In the genomic region with DNA sequence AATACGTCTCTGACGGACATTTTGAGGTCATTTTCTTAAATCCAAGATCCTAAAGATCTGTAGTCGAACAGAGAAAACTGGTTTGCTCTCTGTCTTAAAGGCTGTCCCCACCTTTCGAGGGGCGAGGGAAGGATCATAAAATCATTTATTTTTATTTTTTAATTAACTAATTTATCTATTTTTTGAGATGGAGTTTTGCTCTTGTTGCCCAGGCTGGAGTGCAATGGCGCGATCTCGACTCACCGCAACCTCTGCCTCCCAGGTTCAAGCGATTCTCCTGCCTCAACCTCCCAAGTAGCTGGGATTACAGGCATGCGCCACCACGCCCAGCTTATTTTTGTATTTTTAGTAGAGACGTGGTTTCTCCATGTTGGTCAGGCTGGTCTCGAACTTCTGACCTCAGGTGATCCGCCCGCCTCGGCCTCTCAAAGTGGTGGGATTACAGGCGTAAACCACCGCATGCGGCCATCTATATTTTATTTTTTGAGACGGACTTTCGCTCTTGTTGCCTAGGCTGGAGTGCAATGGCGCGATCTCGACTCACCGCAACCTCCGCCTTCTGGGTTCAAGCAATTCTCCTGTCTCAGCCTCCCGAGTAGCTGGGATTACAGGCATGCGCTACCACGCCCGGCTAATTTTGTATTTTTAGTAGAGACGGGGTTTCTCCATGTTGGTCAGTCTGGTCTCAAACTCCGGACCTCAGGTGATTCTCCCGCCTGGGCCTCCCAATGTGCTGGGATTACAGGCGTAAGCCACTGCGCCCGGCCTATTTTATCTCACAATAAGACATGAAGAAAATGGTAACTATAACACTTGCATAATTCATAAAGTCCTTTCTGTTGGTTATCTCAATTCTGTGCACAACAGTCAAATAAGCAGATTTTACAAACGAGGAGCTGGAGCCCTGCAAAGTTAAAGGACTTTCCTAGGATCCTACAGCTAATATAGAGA, we compare ENCODE assay signal across 6 cellular contexts. TPM values are rescaled to one million over a fixed set of nuclear protein-coding genes. Genes with fewer than 3 reads are reported as not detected.
A peak's percentile ranks its signal among the peaks of the same experiment; 100 is the strongest.
DNase-seq lines count a peak whose midpoint lies in the region; ATAC-seq and TF ChIP-seq lines count a peak whose summit lies in the region.
"Not testable (repeated sequence)": the region's sequence is repeated elsewhere in the genome, so short reads cannot be mapped to it uniquely, and the experiment has no call there.

No MANE protein-coding gene starts in this region.

- H3K27ac ChIP-seq in GM23338 (ENCODE audit: low read depth) (peak overlapping the region; percentile 97), mammary epithelial cell (ENCODE audit: insufficient read depth, low read depth, low read length) (peak overlapping the region; percentile 78), right cardiac atrium (ENCODE audit: low read length) (peak overlapping the region; percentile 96), transverse colon (peak overlapping the region; percentile 93 to 99 (median 98))

- not testable (repeated sequence) for DNase-seq in GM23338 (ENCODE audit: low spot score); T-helper 17 cell; mammary epithelial cell; transverse colon
- DNase-seq in right cardiac atrium: peak in 1 of 3 donors; percentile 59

- in situ Hi-C loops in mammary epithelial cell (cut with MboI; ENCODE audit: low sequenced_read_pairs in 2 of 2): not testable (repeated sequence)
- in situ Hi-C loops in transverse colon (cut with MboI; ENCODE audit: low pct_ligation_motif_present in 1 of 4, low pct_unique_long_range_greater_than_20kb in 1 of 4, low sequenced_read_pairs in 3 of 4): loop anchor here in 1 of 4 donors (5.0 kb wide), 1 partner anchor 36 kb away; no protein-coding TSS in a partner anchor

- TSS peak; percentile 10 for BruUV-seq in mammary epithelial cell (replicated peaks; lab: Mats Ljungman, UMichigan)

- H3F3A ChIP-seq in GM23338 (replicated peaks; ENCODE audit: low read depth): peaks cover 23% of the 10 kb centered on the region

- H3K27ac Mint-ChIP-seq in GM23338: peak overlapping the region; percentile 100
- peak overlapping the region; percentile 97 for H3K27ac Mint-ChIP-seq in T-helper 17 cell

- H3K4me3 ChIP-seq in GM23338 (peak overlapping the region; percentile 55), mammary epithelial cell (replicated peaks in 1 of 3; ENCODE audit: insufficient read depth in 1 of 3, low read depth in 2 of 3, low read length in 3 of 3) (peak overlapping the region; percentile 28 to 50 (median 39)), right cardiac atrium (ENCODE audit: low read length) (peak overlapping the region; percentile 59), neuron (ENCODE audit: low read length) (peak overlapping the region; percentile 68), transverse colon (peak overlapping the region; percentile 3 to 55 (median 43))

- intact Hi-C loops in mammary epithelial cell (cut with micrococcal nuclease) (loop anchor here (1.0 kb wide), 2 partner anchors 23 to 31 kb away; no protein-coding TSS in a partner anchor), right cardiac atrium (cut with DNase I) (loop anchor here in 1 of 4 donors (2.0 kb wide), 1 partner anchor 23 kb away; no protein-coding TSS in a partner anchor), transverse colon (cut with DNase I; ENCODE audit: low total_unique reads) (loop anchor here (2.0 kb wide), 1 partner anchor 31 kb away; a partner anchor contains a TSS)

- peaks cover 29% of the 10 kb centered on the region for H3K4me1 Mint-ChIP-seq in GM23338
- peaks cover 45% of the 10 kb centered on the region for H3K4me1 Mint-ChIP-seq in T-helper 17 cell

- H3K79me2 ChIP-seq in GM23338 (replicated peaks; ENCODE audit: insufficient read depth) (peaks cover 60% of the 10 kb centered on the region), mammary epithelial cell (ENCODE audit: insufficient read depth, low read length) (peaks cover 54% of the 10 kb centered on the region)

- H3K27me3 ChIP-seq in GM23338 (ENCODE audit: insufficient read depth); mammary epithelial cell (ENCODE audit: insufficient read depth, low read length); right cardiac atrium (ENCODE audit: control insufficient read depth, insufficient read depth); neuron (ENCODE audit: insufficient read depth, low read length); transverse colon: not testable (repeated sequence)

- dilution Hi-C loops in mammary epithelial cell (cut with HindIII; ENCODE audit: low sequenced_read_pairs): loop anchor here (10.0 kb wide), 1 partner anchor 73 kb away; a partner anchor contains a TSS

- not testable (repeated sequence) for TF ChIP-seq EP300 in transverse colon (IDR thresholded peaks at IDR 0.05; ENCODE audit: low read depth)

- not testable (repeated sequence) for H3K9me3 ChIP-seq in T-helper 17 cell (ENCODE audit: control insufficient read depth, low read length, poor library complexity, severe bottlenecking); mammary epithelial cell (replicated peaks; ENCODE audit: insufficient read depth, low read length); right cardiac atrium (ENCODE audit: control insufficient read depth, low read length); neuron (ENCODE audit: low read length); transverse colon

- WGBS in mammary epithelial cell (ENCODE audit: low coverage, missing lambda C conversion rate): 80% methylated on average over 28 of the region's 38 CpGs
- WGBS in right cardiac atrium: 78% methylated on average over 38 of the region's 38 CpGs
- WGBS in transverse colon (ENCODE audit: low coverage in 1 of 2), 2 donors: 64 to 75% methylated on average over 24 to 38 of the region's 38 CpGs

- not testable (repeated sequence) for ATAC-seq in GM23338, T-helper 17 cell, right cardiac atrium

- H3K9ac ChIP-seq in mammary epithelial cell (ENCODE audit: insufficient read depth, low read length): peak overlapping the region; percentile 63

- H3K9me2 ChIP-seq in GM23338 (ENCODE audit: insufficient read depth): not testable (repeated sequence)

- peak overlapping the region; percentile 77 for H3K4me2 ChIP-seq in GM23338
- peak overlapping the region; percentile 73 for H3K4me2 ChIP-seq in mammary epithelial cell (ENCODE audit: insufficient read depth, low read depth, low read length)

- TF ChIP-seq CTCF in GM23338 (conservative IDR thresholded peaks at IDR 0.05; ENCODE audit: low read depth in 2 of 2); mammary epithelial cell (conservative IDR thresholded peaks at IDR 0.05 in 1 of 2, IDR thresholded peaks at IDR 0.05 in 1 of 2; ENCODE audit: extremely low read depth in 1 of 2, insufficient read depth in 1 of 2, low read depth in 1 of 2, low read length in 2 of 2): not testable (repeated sequence)
- peak in 1 of 5 experiments; percentile 25 for TF ChIP-seq CTCF in transverse colon (IDR thresholded peaks at IDR 0.05)

- H3K9me3 Mint-ChIP-seq in GM23338: peaks cover 13% of the 10 kb centered on the region; the same call in 2 of the 3 replicates

- peaks cover 18% of the 10 kb centered on the region for H4K20me1 ChIP-seq in GM23338 (replicated peaks; ENCODE audit: insufficient read depth)
- H4K20me1 ChIP-seq in mammary epithelial cell (ENCODE audit: insufficient read depth, low read length): not testable (repeated sequence)

- H3K4me1 ChIP-seq in GM23338 (ENCODE audit: insufficient read depth): peaks cover 11% of the 10 kb centered on the region
- H3K4me1 ChIP-seq in mammary epithelial cell (ENCODE audit: insufficient read depth, low read length): peaks cover 33% of the 10 kb centered on the region
- not testable (repeated sequence) for H3K4me1 ChIP-seq in right cardiac atrium (ENCODE audit: control insufficient read depth, insufficient read depth, low read length)
- peaks cover 18% of the 10 kb centered on the region for H3K4me1 ChIP-seq in neuron (ENCODE audit: insufficient read depth, low read length)
- H3K4me1 ChIP-seq in transverse colon: peaks cover 4 to 46% (median 39%) of the 10 kb centered on the region in 4 donors

- peak; percentile 15 for TF ChIP-seq POLR2A in transverse colon (IDR thresholded peaks at IDR 0.05)

- CTCF ChIA-PET in mammary epithelial cell (lab: Charles Lee; ENCODE audit: low non-redundant PET): not testable (repeated sequence)

- H3K36me3 Mint-ChIP-seq in GM23338 (ENCODE audit: low read depth): peaks cover 56% of the 10 kb centered on the region
- not testable (repeated sequence) for H3K36me3 Mint-ChIP-seq in T-helper 17 cell (ENCODE audit: low read depth)

- H3K4me3 Mint-ChIP-seq in GM23338 (peak overlapping the region; percentile 100), T-helper 17 cell (peak overlapping the region; percentile 92)

- H3K27me3 Mint-ChIP-seq in GM23338 (ENCODE audit: insufficient read depth, low read depth, poor library complexity): peaks cover 38% of the 10 kb centered on the region
- H3K27me3 Mint-ChIP-seq in T-helper 17 cell: not testable (repeated sequence)

- not testable (repeated sequence) for H2AFZ ChIP-seq in GM23338; mammary epithelial cell (ENCODE audit: low read depth, low read length); neuron (ENCODE audit: low read depth, low read length)

- H3K36me3 ChIP-seq in GM23338 (ENCODE audit: insufficient read depth) (peaks cover 30% of the 10 kb centered on the region), mammary epithelial cell (ENCODE audit: insufficient read depth, low read length) (peaks cover 15% of the 10 kb centered on the region), neuron (ENCODE audit: insufficient read depth, low read length) (peaks cover 36% of the 10 kb centered on the region), transverse colon (peaks cover 0 to 13% (median 5%) of the 10 kb centered on the region in 4 donors)

RNA-seq across cellular contexts. Expression of a gene that starts 1.0 kb away (rescaled TPM):
- 28.9 and 32.7 TPM in 2 replicates for total RNA-seq in GM23338 (2014; rRNA removed; shearing (Covaris generic))
- polyA plus RNA-seq in GM23338 (2016; fragmentation: Nextera tagmentation; extraction: Ambion mirVana): 17.2 and 19.7 TPM in 2 replicates
- total RNA-seq in T-helper 17 cell: 10 to 100 TPM; 37.4 to 46.5 TPM
- 10 to 100 TPM; 12.8 to 36.7 TPM for total RNA-seq in mammary epithelial cell
- polyA plus RNA-seq in mammary epithelial cell: 10.7 TPM
- 62.3 TPM for polyA minus RNA-seq in mammary epithelial cell
- total RNA-seq in right cardiac atrium: 10 to 100 TPM; 20.7 to 26.6 (median 24.2) TPM
- polyA plus RNA-seq in right cardiac atrium: 11.1 TPM
- total RNA-seq in transverse colon: 10 to 100 TPM in 2 of 4 donors, 1 to 10 TPM in 2; 3.1 to 13.5 (median 9.7) TPM

RNA-seq across cellular contexts. Expression of a gene that starts 2.0 kb away (rescaled TPM):
- total RNA-seq in GM23338 (2014; rRNA removed; shearing (Covaris generic)): 1,591 and 1,704 TPM in 2 replicates
- polyA plus RNA-seq in GM23338 (2016; fragmentation: Nextera tagmentation; extraction: Ambion mirVana) (1,041 and 1,059 TPM in 2 replicates), mammary epithelial cell (1,634 TPM), right cardiac atrium (170 TPM)
- total RNA-seq in T-helper 17 cell (100 to 1,000 TPM; 104 to 108 TPM), mammary epithelial cell (100 to 1,000 TPM; 400 to 787 TPM), right cardiac atrium (100 to 1,000 TPM; 130 to 250 (median 200) TPM), transverse colon (100 to 1,000 TPM in 3 of 4 donors, 10 to 100 TPM in 1; 77.1 to 128 (median 106) TPM)
- 1,336 TPM for polyA minus RNA-seq in mammary epithelial cell

RNA-seq across cellular contexts. Expression of a gene that starts 24.4 kb away (rescaled TPM):
- 70.4 and 94.5 TPM in 2 replicates for total RNA-seq in GM23338 (2014; rRNA removed; shearing (Covaris generic))
- 72.2 and 75.1 TPM in 2 replicates for polyA plus RNA-seq in GM23338 (2016; fragmentation: Nextera tagmentation; extraction: Ambion mirVana)
- 10 to 100 TPM; 25.6 to 39.0 TPM for total RNA-seq in T-helper 17 cell
- total RNA-seq in mammary epithelial cell: 10 to 100 TPM; 53.9 to 57.5 TPM
- 63.7 TPM for polyA plus RNA-seq in mammary epithelial cell
- 47.4 TPM for polyA minus RNA-seq in mammary epithelial cell
- 100 to 1,000 TPM; 180 to 208 (median 199) TPM for total RNA-seq in right cardiac atrium
- polyA plus RNA-seq in right cardiac atrium: 264 TPM
- total RNA-seq in transverse colon: 100 to 1,000 TPM; 123 to 146 (median 139) TPM

RNA-seq across cellular contexts. Expression of a gene that starts 26.2 kb away (rescaled TPM):
- total RNA-seq in GM23338 (2014; rRNA removed; shearing (Covaris generic)): 14.1 and 19.9 TPM in 2 replicates
- 21.2 and 23.3 TPM in 2 replicates for polyA plus RNA-seq in GM23338 (2016; fragmentation: Nextera tagmentation; extraction: Ambion mirVana)
- total RNA-seq in T-helper 17 cell: 10 to 100 TPM in 1 of 2 donors, 1 to 10 TPM in 1; 9.6 to 11.3 TPM
- 100 to 1,000 TPM in 1 of 2 donors, 10 to 100 TPM in 1; 68.8 to 390 TPM for total RNA-seq in mammary epithelial cell
- polyA plus RNA-seq in mammary epithelial cell: 121 TPM
- polyA minus RNA-seq in mammary epithelial cell: 81.4 TPM
- 10 to 100 TPM; 22.4 to 60.2 (median 34.1) TPM for total RNA-seq in right cardiac atrium
- polyA plus RNA-seq in right cardiac atrium: 63.6 TPM
- total RNA-seq in transverse colon: 100 to 1,000 TPM in 1 of 4 donors, 10 to 100 TPM in 3; 21.1 to 100 (median 84.6) TPM

RNA-seq across cellular contexts. Expression of a gene that starts 27.3 kb away (rescaled TPM):
- total RNA-seq in GM23338 (2014; rRNA removed; shearing (Covaris generic)): 11.3 and 13.8 TPM in 2 replicates
- polyA plus RNA-seq in GM23338 (2016; fragmentation: Nextera tagmentation; extraction: Ambion mirVana) (29.7 and 33.8 TPM in 2 replicates), mammary epithelial cell (26.2 TPM), right cardiac atrium (5.3 TPM)
- total RNA-seq in T-helper 17 cell (1 to 10 TPM; 4.7 to 5.6 TPM), mammary epithelial cell (10 to 100 TPM in 1 of 2 donors, 1 to 10 TPM in 1; 2.3 to 13.2 TPM), right cardiac atrium (1 to 10 TPM; 2.5 to 5.8 (median 5.0) TPM), transverse colon (10 to 100 TPM in 1 of 4 donors, 1 to 10 TPM in 2, not detected in 1; 2.7 to 13.8 (median 2.7) TPM)
- polyA minus RNA-seq in mammary epithelial cell: 25.5 TPM
